ENCODE assay signal across 17 cellular contexts in genomic region chr5:159091051-159091450, GRCh38. TPM values are rescaled to one million over a fixed set of nuclear protein-coding genes. Genes with fewer than 3 reads are reported as not detected.
DNase-seq lines count a peak whose midpoint lies in the region; ATAC-seq, FAIRE-seq and TF ChIP-seq lines count a peak whose summit lies in the region.
"Had no signal": no experiment of that assay in that cellular context is flagged by ENCODE, and none has a peak within 500 bp of the region (broad histone marks: within the 10 kb centered on the region; RNA-seq: fewer than 3 reads in every experiment).

No MANE protein-coding gene starts in this region.

- no peak for DNase-seq in GM12891 (ENCODE audit: insufficient read length, low spot score)
- peak; percentile 86 for DNase-seq in NCI-H2171 treated with DMSO at 0.1 percent for 48 hours (lab: John Stamatoyannopoulos, UW)
- DNase-seq in cerebellar nuclear complex (lab: John Stamatoyannopoulos, UW): peak; percentile 74 to 88
- no peak for DNase-seq in stimulated activated naive B cell treated with anti-CD40 and anti-IgM and Interleukin-4, amounts not matched to agents 10 μg/mL and 1 μg/mL and 100 μg/mL, for 72 hours
- DNase-seq: activated CD4-positive, alpha-beta T cell treated with anti-CD3 and anti-CD28 coated beads for 48 hours; activated CD8-positive, alpha-beta memory T cell treated with anti-CD3 and anti-CD28 coated beads, Interleukin-2, amount 50 U/mL, for 48 hours; activated naive CD4-positive, alpha-beta T cell; NCI-H1048; PC-9; sigmoid colon; stimulated activated CD4-positive, alpha-beta T cell treated with anti-CD3 and anti-CD28 coated beads, Interleukin-2, amount 100 ng/mL, for 48 hours; T-helper 9 cell had no signal

- no peak for ATAC-seq in stimulated activated naive B cell treated with anti-CD40 and anti-IgM and Interleukin-4, amounts not matched to agents 10 μg/mL and 1 μg/mL and 100 μg/mL, for 72 hours (replicated peaks)
- ATAC-seq in HG03378 (IDR thresholded peaks at IDR 0.05; ENCODE audit: unreplicated experiment): no peak
- ATAC-seq in HG03457 (IDR thresholded peaks at IDR 0.05; ENCODE audit: unreplicated experiment): no peak
- ATAC-seq in GM18907 (IDR thresholded peaks at IDR 0.05; ENCODE audit: unreplicated experiment): no peak
- ATAC-seq: esophagus mucosa had no signal

- no peak overlapping the region for H3K4me3 Mint-ChIP-seq in stimulated activated naive B cell treated with anti-CD40 and anti-IgM and Interleukin-4, amounts not matched to agents 10 μg/mL and 1 μg/mL and 100 μg/mL, for 72 hours

- no peak for TF ChIP-seq POLR2A in GM12891 (IDR thresholded peaks at IDR 0.05; ENCODE audit: low read depth, low read length)

- H3K27me3 Mint-ChIP-seq in stimulated activated naive B cell treated with anti-CD40 and anti-IgM and Interleukin-4, amounts not matched to agents 10 μg/mL and 1 μg/mL and 100 μg/mL, for 72 hours: no peaks in the 10 kb centered on the region
- H3K27me3 Mint-ChIP-seq: IgD-negative memory B cell had no signal

- peaks cover 49 to 79% of the 10 kb centered on the region in 2 donors for H3K4me1 Mint-ChIP-seq in stimulated activated naive B cell treated with anti-CD40 and anti-IgM and Interleukin-4, amounts not matched to agents 10 μg/mL and 1 μg/mL and 100 μg/mL, for 72 hours

- FAIRE-seq in GM12891 (lab: Jason Lieb, UNC): peak; percentile 55

- no peaks in the 10 kb centered on the region for H3K9me3 Mint-ChIP-seq in stimulated activated naive B cell treated with anti-CD40 and anti-IgM and Interleukin-4, amounts not matched to agents 10 μg/mL and 1 μg/mL and 100 μg/mL, for 72 hours

- H3K27ac Mint-ChIP-seq in stimulated activated naive B cell treated with anti-CD40 and anti-IgM and Interleukin-4, amounts not matched to agents 10 μg/mL and 1 μg/mL and 100 μg/mL, for 72 hours: peak overlapping the region; percentile 1
- H3K27ac Mint-ChIP-seq: IgD-negative memory B cell had no signal

- H3K36me3 Mint-ChIP-seq in stimulated activated naive B cell treated with anti-CD40 and anti-IgM and Interleukin-4, amounts not matched to agents 10 μg/mL and 1 μg/mL and 100 μg/mL, for 72 hours: peaks cover 50 to 66% of the 10 kb centered on the region in 2 donors

TF ChIP-seq in GM12891, 5 proteins besides CTCF, POLR2A, EP300 and RAD21:
- TF ChIP-seq POLR2AphosphoS5 (IDR thresholded peaks at IDR 0.05; ENCODE audit: low read depth, low read length) (no peak), POU2F2 (IDR thresholded peaks at IDR 0.05; ENCODE audit: low read depth, low read length) (no peak), PAX5 (IDR thresholded peaks at IDR 0.05; ENCODE audit: insufficient read depth, low read length, severe bottlenecking) (no peak), TAF1 (IDR thresholded peaks at IDR 0.05; ENCODE audit: low read depth, low read length) (no peak), SPI1 (IDR thresholded peaks at IDR 0.05; ENCODE audit: low read depth, low read length) (no peak)

RNA-seq across cellular contexts. Expression of gene EBF1, which starts 8.7 kb away (rescaled TPM):
- 2.8 TPM for polyA plus RNA-seq in GM12891 (2012; ENCODE audit: low read depth, missing spikeins)

Comparison
In these comparisons a context has a peak if more than half of its experiments do, and no peak if none do; other contexts are left out.
1. DNase-seq: peak in NCI-H2171 treated with DMSO at 0.1 percent for 48 hours (single experiment) and cerebellar nuclear complex (2 of 2); none in GM12891 (single experiment) and stimulated activated naive B cell treated with anti-CD40 and anti-IgM and Interleukin-4, amounts not matched to agents 10 μg/mL and 1 μg/mL and 100 μg/mL, for 72 hours (single experiment).